Comparison of ENCODE assay signal across 8 cellular contexts in the genomic region with DNA sequence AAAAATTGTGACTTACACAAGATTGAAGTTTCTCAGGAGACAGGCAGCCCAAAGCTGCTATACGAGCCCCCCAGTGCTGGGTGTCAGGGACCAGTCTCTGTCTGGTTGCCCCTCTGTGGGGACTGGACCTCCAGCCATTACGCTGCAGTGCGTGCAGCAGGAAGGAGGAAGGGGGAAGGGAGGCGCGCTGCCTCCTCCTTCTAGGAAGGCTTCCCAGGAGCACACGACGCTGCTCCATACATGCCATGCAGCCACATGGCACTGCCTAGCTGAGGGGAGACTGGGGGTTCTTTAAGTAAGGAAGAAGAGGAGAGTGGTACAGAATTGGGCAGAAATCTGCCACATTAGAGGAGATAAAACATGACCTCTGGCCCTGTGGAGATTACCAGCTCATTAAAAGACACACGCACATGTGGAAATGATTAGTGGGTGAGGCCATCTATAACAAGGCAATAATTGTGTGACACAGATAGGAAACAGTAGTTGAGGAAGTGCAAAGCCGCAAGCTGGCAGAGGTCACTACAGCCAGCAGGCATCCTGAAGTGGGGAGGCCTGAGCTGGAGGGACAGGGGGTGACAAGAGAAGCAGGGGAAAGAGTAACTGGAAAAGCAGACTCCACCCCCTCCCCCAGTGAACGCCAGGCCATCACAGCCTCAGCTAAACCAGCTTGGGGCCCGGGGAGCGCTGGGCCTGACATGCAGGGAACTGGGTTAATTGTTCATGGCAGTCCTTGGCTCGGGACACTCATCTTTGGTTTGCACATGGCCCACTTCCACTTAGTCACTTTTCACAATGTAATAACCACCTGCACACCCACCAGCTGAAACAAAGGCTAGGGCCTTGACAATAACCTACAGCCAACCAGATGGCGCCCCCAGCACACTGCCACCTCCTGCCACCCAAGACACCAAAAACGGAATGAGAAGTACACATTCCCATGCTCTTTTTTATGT. TPM values are rescaled to one million over a fixed set of nuclear protein-coding genes. Genes with fewer than 3 reads are reported as not detected.
DNase-seq lines count a peak whose midpoint lies in the region; ATAC-seq and TF ChIP-seq lines count a peak whose summit lies in the region.

No MANE protein-coding gene starts in this region.

- H3K4me3 ChIP-seq in CD8-positive, alpha-beta T cell (ENCODE audit: low read depth, low read length) = peak overlapping the region; percentile 3
- no peak overlapping the region for H3K4me3 ChIP-seq in H7 (ENCODE audit: insufficient read depth, low read depth, low read length)
- no peak overlapping the region for H3K4me3 ChIP-seq in mucosa of rectum (ENCODE audit: low read length in 2 of 2)

- no peaks in the 10 kb centered on the region for H3K9me3 Mint-ChIP-seq in CD8-positive, alpha-beta T cell
- H3K9me3 Mint-ChIP-seq in WTC11 = no peaks in the 10 kb centered on the region

- peaks cover 99% of the 10 kb centered on the region for H3K4me1 Mint-ChIP-seq in CD8-positive, alpha-beta T cell (ENCODE audit: low read depth)
- peaks cover 96% of the 10 kb centered on the region for H3K4me1 Mint-ChIP-seq in WTC11

- H3K27ac Mint-ChIP-seq in CD8-positive, alpha-beta T cell = peak overlapping the region; percentile 95
- H3K27ac Mint-ChIP-seq in WTC11 = peak overlapping the region; percentile 84

- CTCF ChIA-PET in CD8-positive, alpha-beta T cell (lab: Charles Lee) = interaction anchor here (0.6 to 16.1 kb wide), 14 partner anchors 10 to 91 kb away, joined by 3 to 120 read pairs (median 5); no protein-coding TSS in a partner anchor
- CTCF ChIA-PET in WTC11 (lab: Charles Lee) = interaction anchor here (1.8 to 4.5 kb wide), 3 partner anchors 20 to 54 kb away, joined by 6 to 30 read pairs (median 13); no protein-coding TSS in a partner anchor

- ATAC-seq in CD8-positive, alpha-beta T cell = peak; percentile 22
- peak; percentile 7; the same call in 1 of the 2 replicates for ATAC-seq in WTC11
- ATAC-seq in esophagus mucosa = no peak
- ATAC-seq in HG03108 (IDR thresholded peaks at IDR 0.05; ENCODE audit: unreplicated experiment) = no peak
- no peak for ATAC-seq in HG02610 (IDR thresholded peaks at IDR 0.05; ENCODE audit: unreplicated experiment)

- peaks cover 99% of the 10 kb centered on the region for H3K4me1 ChIP-seq in CD8-positive, alpha-beta T cell (ENCODE audit: insufficient read depth, low read length)
- peaks cover 47 to 50% of the 10 kb centered on the region in 2 donors for H3K4me1 ChIP-seq in mucosa of rectum (ENCODE audit: control insufficient read depth in 2 of 2, insufficient read depth in 2 of 2, low read length in 2 of 2)

- POLR2A ChIA-PET in CD8-positive, alpha-beta T cell (lab: Charles Lee) = interaction anchor here (0.8 to 2.1 kb wide), 14 partner anchors 8 to 40 kb away, joined by 3 to 8 read pairs (median 4); partner anchors contain the start of gene CCDC88C
- POLR2A ChIA-PET in WTC11 (lab: Charles Lee) = interaction anchor here (0.7 kb wide), 1 partner anchor 1113 kb away, joined by 3 read pairs; no protein-coding TSS in a partner anchor

- no peaks in the 10 kb centered on the region for H3K27me3 ChIP-seq in CD8-positive, alpha-beta T cell (ENCODE audit: insufficient read depth, low read length)
- H3K27me3 ChIP-seq in H7 (ENCODE audit: control insufficient read depth, insufficient read depth, low read length) (no peaks in the 10 kb centered on the region), mucosa of rectum (ENCODE audit: control insufficient read depth in 2 of 2, insufficient read depth in 2 of 2, low read length in 2 of 2) (no peaks in the 10 kb centered on the region)

- H3K4me3 Mint-ChIP-seq in CD8-positive, alpha-beta T cell = peak overlapping the region; percentile 82
- no peak overlapping the region for H3K4me3 Mint-ChIP-seq in WTC11

- H3K27ac ChIP-seq in CD8-positive, alpha-beta T cell (ENCODE audit: low read depth, low read length) = peak overlapping the region; percentile 25
- H3K27ac ChIP-seq in mucosa of rectum (ENCODE audit: low read depth in 2 of 2, low read length in 2 of 2) = peak overlapping the region; percentile 67 to 72

- no peak for TF ChIP-seq CTCF in CD8-positive, alpha-beta T cell (IDR thresholded peaks at IDR 0.05)
- TF ChIP-seq CTCF in WTC11 (IDR thresholded peaks at IDR 0.05) = no peak

- peaks cover 7% of the 10 kb centered on the region for H3K36me3 ChIP-seq in CD8-positive, alpha-beta T cell (ENCODE audit: insufficient read depth, low read length)
- H3K36me3 ChIP-seq in H7 (replicated peaks; ENCODE audit: control insufficient read depth, insufficient read depth, low read length) (no peaks in the 10 kb centered on the region; the same call in 1 of the 2 replicates), mucosa of rectum (ENCODE audit: control insufficient read depth in 2 of 2, insufficient read depth in 2 of 2, low read length in 2 of 2) (no peaks in the 10 kb centered on the region)

- peaks cover 73% of the 10 kb centered on the region for H3K36me3 Mint-ChIP-seq in CD8-positive, alpha-beta T cell
- H3K36me3 Mint-ChIP-seq in WTC11 = no peaks in the 10 kb centered on the region

- H3K9ac ChIP-seq in mucosa of rectum (ENCODE audit: low read depth in 1 of 2, low read length in 2 of 2) = peak overlapping the region in 1 of 2 donors; percentile 45

- no peaks in the 10 kb centered on the region for H3K27me3 Mint-ChIP-seq in CD8-positive, alpha-beta T cell (ENCODE audit: low read depth)
- no peaks in the 10 kb centered on the region for H3K27me3 Mint-ChIP-seq in WTC11 (ENCODE audit: low read depth)

- intact Hi-C loops in CD8-positive, alpha-beta T cell (cut with DNase I, micrococcal nuclease) = loop anchor here in 1 of 2 experiments (1.0 kb wide), 1 partner anchor 9 kb away; no protein-coding TSS in a partner anchor

- H3K9me3 ChIP-seq in CD8-positive, alpha-beta T cell (ENCODE audit: low read length) = no peaks in the 10 kb centered on the region
- no peaks in the 10 kb centered on the region for H3K9me3 ChIP-seq in mucosa of rectum (ENCODE audit: control insufficient read depth in 2 of 2, low read length in 2 of 2)

- peak in 2 of 7 experiments; percentile 35 to 58 for DNase-seq in CD8-positive, alpha-beta T cell
- peak; percentile 61 for DNase-seq in H7
- DNase-seq in WTC11 (ENCODE audit: low spot score) = no peak
- no peak for DNase-seq in epidermal melanocyte (ENCODE audit: insufficient read length, low spot score)

TF ChIP-seq in WTC11, 78 proteins besides CTCF, POLR2A, EP300 and RAD21:
- TF ChIP-seq AR (CRISPR knock-in tag; IDR thresholded peaks at IDR 0.05) (no peak), ZNF219 (CRISPR knock-in tag; IDR thresholded peaks at IDR 0.05; ENCODE audit: borderline replicate concordance) (no peak), NR3C1 (CRISPR knock-in tag; conservative IDR thresholded peaks at IDR 0.05; ENCODE audit: low read depth) (no peak)
- TF ChIP-seq, protein P1, sequence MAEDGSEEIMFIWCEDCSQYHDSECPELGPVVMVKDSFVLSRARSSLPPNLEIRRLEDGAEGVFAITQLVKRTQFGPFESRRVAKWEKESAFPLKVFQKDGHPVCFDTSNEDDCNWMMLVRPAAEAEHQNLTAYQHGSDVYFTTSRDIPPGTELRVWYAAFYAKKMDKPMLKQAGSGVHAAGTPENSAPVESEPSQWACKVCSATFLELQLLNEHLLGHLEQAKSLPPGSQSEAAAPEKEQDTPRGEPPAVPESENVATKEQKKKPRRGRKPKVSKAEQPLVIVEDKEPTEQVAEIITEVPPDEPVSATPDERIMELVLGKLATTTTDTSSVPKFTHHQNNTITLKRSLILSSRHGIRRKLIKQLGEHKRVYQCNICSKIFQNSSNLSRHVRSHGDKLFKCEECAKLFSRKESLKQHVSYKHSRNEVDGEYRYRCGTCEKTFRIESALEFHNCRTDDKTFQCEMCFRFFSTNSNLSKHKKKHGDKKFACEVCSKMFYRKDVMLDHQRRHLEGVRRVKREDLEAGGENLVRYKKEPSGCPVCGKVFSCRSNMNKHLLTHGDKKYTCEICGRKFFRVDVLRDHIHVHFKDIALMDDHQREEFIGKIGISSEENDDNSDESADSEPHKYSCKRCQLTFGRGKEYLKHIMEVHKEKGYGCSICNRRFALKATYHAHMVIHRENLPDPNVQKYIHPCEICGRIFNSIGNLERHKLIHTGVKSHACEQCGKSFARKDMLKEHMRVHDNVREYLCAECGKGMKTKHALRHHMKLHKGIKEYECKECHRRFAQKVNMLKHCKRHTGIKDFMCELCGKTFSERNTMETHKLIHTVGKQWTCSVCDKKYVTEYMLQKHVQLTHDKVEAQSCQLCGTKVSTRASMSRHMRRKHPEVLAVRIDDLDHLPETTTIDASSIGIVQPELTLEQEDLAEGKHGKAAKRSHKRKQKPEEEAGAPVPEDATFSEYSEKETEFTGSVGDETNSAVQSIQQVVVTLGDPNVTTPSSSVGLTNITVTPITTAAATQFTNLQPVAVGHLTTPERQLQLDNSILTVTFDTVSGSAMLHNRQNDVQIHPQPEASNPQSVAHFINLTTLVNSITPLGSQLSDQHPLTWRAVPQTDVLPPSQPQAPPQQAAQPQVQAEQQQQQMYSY (CRISPR knock-in tag; IDR thresholded peaks at IDR 0.05) = no peak

RNA-seq across cellular contexts. Expression of gene CCDC88C, which starts 39.6 kb away (rescaled TPM):
- 100 to 1,000 TPM; 266 to 273 TPM for total RNA-seq in CD8-positive, alpha-beta T cell
- 25.2 and 34.0 TPM in 2 replicates for total RNA-seq in H7 (2014; rRNA removed; shearing (Covaris generic))
- 46.4 to 64.8 TPM (median 46.6 TPM) in 3 replicates for total RNA-seq in WTC11 (2021)
- total RNA-seq in esophagus mucosa = 26.7 TPM

Comparison
In these comparisons a context has a peak if more than half of its experiments do, and no peak if none do; other contexts are left out.
1. ATAC-seq: peak in CD8-positive, alpha-beta T cell (single experiment) and WTC11 (single experiment); none in esophagus mucosa (single experiment), HG03108 (single experiment) and HG02610 (single experiment).